ENCODE assay signal across 1 cellular context in genomic region chr14:100285021-100285912, GRCh38.
TF ChIP-seq lines count a peak whose summit lies in the region.

No MANE protein-coding gene starts in this region.

TF ChIP-seq in K562, 482 proteins besides CTCF, POLR2A, EP300 and RAD21 (continued from another document and continues in another):
- no peak for TF ChIP-seq ZBTB49 (CRISPR knock-in tag; IDR thresholded peaks at IDR 0.05; ENCODE audit: borderline replicate concordance)
- no peak for TF ChIP-seq HEY1 (CRISPR knock-in tag; IDR thresholded peaks at IDR 0.05; ENCODE audit: borderline replicate concordance)
- TF ChIP-seq ZNF224 (CRISPR knock-in tag; IDR thresholded peaks at IDR 0.05): no peak
- TF ChIP-seq BCL6 (CRISPR knock-in tag; IDR thresholded peaks at IDR 0.05): no peak
- no peak for TF ChIP-seq TFE3 (CRISPR knock-in tag; IDR thresholded peaks at IDR 0.05)
- no peak for TF ChIP-seq ARHGAP35 (IDR thresholded peaks at IDR 0.05; ENCODE audit: partially characterized antibody)
- TF ChIP-seq SMAD1 (IDR thresholded peaks at IDR 0.05; ENCODE audit: low read depth, low read length, partially characterized antibody): no peak
- TF ChIP-seq IRF2 (CRISPR knock-in tag; IDR thresholded peaks at IDR 0.05): no peak
- no peak for TF ChIP-seq MEF2D (tag; conservative IDR thresholded peaks at IDR 0.05; ENCODE audit: low read depth)
- no peak for TF ChIP-seq CREBBP (IDR thresholded peaks at IDR 0.05; ENCODE audit: low read depth, low read length)
- no peak for TF ChIP-seq ZSCAN29 (IDR thresholded peaks at IDR 0.05)
- no peak for TF ChIP-seq SRSF3 (IDR thresholded peaks at IDR 0.05; ENCODE audit: insufficient read depth, low read length)
- TF ChIP-seq GTF2E2 (tag; IDR thresholded peaks at IDR 0.05): no peak
- TF ChIP-seq TEAD4 (IDR thresholded peaks at IDR 0.05; ENCODE audit: low read length): peak; percentile 72
- TF ChIP-seq TEAD4 (CRISPR knock-in tag; IDR thresholded peaks at IDR 0.05; ENCODE audit: borderline replicate concordance): no peak
- TF ChIP-seq RERE (CRISPR knock-in tag; IDR thresholded peaks at IDR 0.05; ENCODE audit: borderline replicate concordance): no peak
- TF ChIP-seq CHAMP1 (IDR thresholded peaks at IDR 0.05): no peak
- TF ChIP-seq E2F6 (IDR thresholded peaks at IDR 0.05; ENCODE audit: borderline replicate concordance in 1 of 2, extremely low read depth in 1 of 2, insufficient read depth in 1 of 2, insufficient read length in 1 of 2, low read depth in 1 of 2, low read length in 1 of 2, poor library complexity in 1 of 2, severe bottlenecking in 1 of 2): peak; percentile 89 to 98
- no peak for TF ChIP-seq FOXJ3 (CRISPR knock-in tag; IDR thresholded peaks at IDR 0.05)
- TF ChIP-seq FOXP1 (CRISPR knock-in tag; IDR thresholded peaks at IDR 0.05): no peak
- no peak for TF ChIP-seq U2AF2 (optimal IDR thresholded peaks at IDR 0.05; ENCODE audit: low read depth, low read length)
- TF ChIP-seq ZBTB17 (CRISPR knock-in tag; IDR thresholded peaks at IDR 0.05): no peak
- TF ChIP-seq PHTF2 (CRISPR knock-in tag; IDR thresholded peaks at IDR 0.05): no peak
- TF ChIP-seq ZBTB34 (CRISPR knock-in tag; IDR thresholded peaks at IDR 0.05): no peak
- TF ChIP-seq LCOR (CRISPR knock-in tag; IDR thresholded peaks at IDR 0.05): no peak
- TF ChIP-seq SAFB2 (IDR thresholded peaks at IDR 0.05; ENCODE audit: borderline replicate concordance, low read depth, low read length, severe bottlenecking): no peak
- no peak for TF ChIP-seq USF1 (CRISPR knock-in tag; IDR thresholded peaks at IDR 0.05)
- TF ChIP-seq ZNF592 (IDR thresholded peaks at IDR 0.05): peak; percentile 67
- no peak for TF ChIP-seq ZBTB26 (CRISPR knock-in tag; IDR thresholded peaks at IDR 0.05)
- no peak for TF ChIP-seq HOMEZ (CRISPR knock-in tag; IDR thresholded peaks at IDR 0.05)
- no peak for TF ChIP-seq MITF (IDR thresholded peaks at IDR 0.05)
- TF ChIP-seq PHF8 (IDR thresholded peaks at IDR 0.05; ENCODE audit: borderline replicate concordance, low read length): peak; percentile 90; the same call in 1 of the 2 replicates
- TF ChIP-seq ADNP (tag; IDR thresholded peaks at IDR 0.05): no peak
